8 cellular contexts compared by ENCODE assay signal in the genomic region with DNA sequence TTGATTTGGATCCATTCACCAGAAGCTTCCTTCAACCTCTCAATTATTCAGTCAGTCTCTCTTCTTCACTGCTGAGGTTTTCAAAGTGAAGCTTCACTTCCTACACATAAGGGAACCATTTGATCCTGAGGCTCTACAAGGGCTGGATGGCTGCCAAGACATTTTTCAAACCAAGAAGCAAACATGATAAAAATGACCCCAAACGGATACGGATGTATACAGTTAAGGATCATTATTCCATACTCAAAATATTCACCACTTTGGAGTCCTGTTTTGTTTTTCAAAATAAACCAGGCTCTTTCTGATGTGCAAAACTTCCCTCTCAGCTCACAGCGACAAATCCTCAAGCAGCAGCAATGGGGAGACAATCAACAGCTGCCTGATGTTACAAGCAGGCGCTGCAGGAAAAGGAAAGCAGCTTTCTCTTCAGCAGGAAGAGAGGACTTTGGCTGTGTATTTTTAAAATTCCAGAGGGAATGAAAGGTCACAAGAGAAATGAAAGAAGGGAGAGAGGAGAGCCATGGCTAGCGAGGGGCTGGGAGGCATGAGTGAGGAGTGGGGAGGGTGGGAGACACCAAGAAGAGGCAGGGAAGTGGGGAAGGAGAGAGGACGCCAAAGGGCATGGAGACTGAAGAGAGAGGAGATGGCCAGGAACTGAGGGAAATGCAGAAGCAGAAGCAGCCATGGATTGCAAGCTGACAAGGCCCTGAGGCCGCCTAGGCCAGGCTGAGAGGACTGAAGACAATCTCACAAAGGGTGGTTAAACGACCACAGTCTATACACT.
DNase-seq lines count a peak whose midpoint lies in the region; ATAC-seq and TF ChIP-seq lines count a peak whose summit lies in the region.

No MANE protein-coding gene starts in this region.

- no peak overlapping the region for H3K4me2 ChIP-seq in mesendoderm (ENCODE audit: low read length)

- H3K27ac ChIP-seq in colonic mucosa (peak overlapping the region; percentile 81), mesendoderm (ENCODE audit: low read depth, low read length) (peak overlapping the region; percentile 66)

- intact Hi-C loops in colonic mucosa (cut with DNase I) = no loop called here

- H3K36me3 ChIP-seq in colonic mucosa (no peaks in the 10 kb centered on the region), mesendoderm (ENCODE audit: control insufficient read depth, insufficient read depth, low read length) (no peaks in the 10 kb centered on the region)

- H3K4me1 Mint-ChIP-seq in type B pancreatic cell (ENCODE audit: unreplicated experiment) = peaks cover 71% of the 10 kb centered on the region

- H3K4me1 ChIP-seq in colonic mucosa (peaks cover 12% of the 10 kb centered on the region), mesendoderm (ENCODE audit: control insufficient read depth, low read depth, low read length) (peaks cover 21% of the 10 kb centered on the region)

- ATAC-seq in GM19452 (IDR thresholded peaks at IDR 0.05; ENCODE audit: unreplicated experiment) (no peak), GM21515 (IDR thresholded peaks at IDR 0.05; ENCODE audit: unreplicated experiment) (no peak)

- no peaks in the 10 kb centered on the region for H3K27me3 Mint-ChIP-seq in type B pancreatic cell

- H3K9me3 ChIP-seq in colonic mucosa = no peaks in the 10 kb centered on the region

- H2BK15ac ChIP-seq in mesendoderm (replicated peaks; ENCODE audit: low read depth) = no peak overlapping the region

- H2BK5ac ChIP-seq in mesendoderm (ENCODE audit: low read length) = no peak overlapping the region

- TF ChIP-seq CTCF in colonic mucosa (IDR thresholded peaks at IDR 0.05) = no peak
- no peak for TF ChIP-seq CTCF in type B pancreatic cell (conservative IDR thresholded peaks at IDR 0.05)

- no peaks in the 10 kb centered on the region for H3K9me3 Mint-ChIP-seq in type B pancreatic cell

- H3K18ac ChIP-seq in mesendoderm (ENCODE audit: low read length) = no peak overlapping the region

- WGBS in mesendoderm (ENCODE audit: extremely low coverage, insufficient coverage, low lambda C conversion rate) = no CpG with 5 or more reads among the region's 8 CpGs

- no peak overlapping the region for H3K4me3 ChIP-seq in colonic mucosa
- H3K4me3 ChIP-seq in mesendoderm (ENCODE audit: low read length) = no peak overlapping the region

- no peak overlapping the region for H2AK5ac ChIP-seq in mesendoderm (ENCODE audit: low read length)

- no peak overlapping the region for H3K23ac ChIP-seq in mesendoderm (ENCODE audit: low read length)

- no peak overlapping the region for H4K5ac ChIP-seq in mesendoderm (ENCODE audit: low read length)

- H3K27ac Mint-ChIP-seq in type B pancreatic cell = peak overlapping the region; percentile 91

- no peak overlapping the region for H3K4ac ChIP-seq in mesendoderm (ENCODE audit: low read depth, low read length)

- H3K79me2 ChIP-seq in mesendoderm (ENCODE audit: control insufficient read depth, insufficient read depth, low read length) = no peaks in the 10 kb centered on the region

- H3K9ac ChIP-seq in colonic mucosa (ENCODE audit: low read depth in 2 of 2, low read length in 2 of 2) (peak overlapping the region; percentile 28 to 70), mesendoderm (ENCODE audit: low read length) (peak overlapping the region; percentile 6)

- peaks cover 7% of the 10 kb centered on the region for H3K79me1 ChIP-seq in mesendoderm (ENCODE audit: low read length)

- H3K4me3 Mint-ChIP-seq in type B pancreatic cell = peak overlapping the region; percentile 71

- DNase-seq in Daoy (ENCODE audit: low read depth) (peak; percentile 62), NCI-H2196 (lab: John Stamatoyannopoulos, UW; ENCODE audit: unreplicated experiment) (peak; percentile 55), colonic mucosa (peak; percentile 62), mesendoderm (peak; percentile 51), type B pancreatic cell (ENCODE audit: extremely low spot score, unreplicated experiment) (no peak)
- no peak for DNase-seq in stimulated activated CD4-positive, alpha-beta T cell treated with anti-CD3 and anti-CD28 coated beads, Interleukin-15, amount 100 ng/mL, for 24 hours

- H3K27me3 ChIP-seq in colonic mucosa (no peaks in the 10 kb centered on the region), mesendoderm (ENCODE audit: insufficient read depth, low read length, poor library complexity) (no peaks in the 10 kb centered on the region)

- no peak overlapping the region for H4K8ac ChIP-seq in mesendoderm (ENCODE audit: low read depth, low read length)

- no peak overlapping the region for H2BK120ac ChIP-seq in mesendoderm (ENCODE audit: low read depth, low read length)

- peaks cover 29% of the 10 kb centered on the region for H3K36me3 Mint-ChIP-seq in type B pancreatic cell

- peak overlapping the region; percentile 68 for H3K56ac ChIP-seq in mesendoderm (ENCODE audit: low read length)

Comparison
In these comparisons a context has a peak if more than half of its experiments do, and no peak if none do; other contexts are left out.
1. DNase-seq: peak in Daoy (single experiment), NCI-H2196 (single experiment), colonic mucosa (single experiment) and mesendoderm (single experiment); none in type B pancreatic cell (single experiment) and stimulated activated CD4-positive, alpha-beta T cell treated with anti-CD3 and anti-CD28 coated beads, Interleukin-15, amount 100 ng/mL, for 24 hours (single experiment).